12 cellular contexts compared by ENCODE assay signal in genomic region chr4:26130173-26130572, GRCh38.
DNase-seq lines count a peak whose midpoint lies in the region; ATAC-seq and TF ChIP-seq lines count a peak whose summit lies in the region.
"Had no signal": no experiment of that assay in that cellular context is flagged by ENCODE, and none has a peak within 500 bp of the region (broad histone marks: within the 10 kb centered on the region; RNA-seq: fewer than 3 reads in every experiment).

No MANE protein-coding gene starts in this region.

- H3K9me2 ChIP-seq in MM.1S (replicated peaks; ENCODE audit: insufficient read depth, low read length) = no peaks in the 10 kb centered on the region

- no peaks in the 10 kb centered on the region for H3K36me3 ChIP-seq in MM.1S (replicated peaks; ENCODE audit: insufficient read depth, low read length)

- no peak overlapping the region for H3K4me2 ChIP-seq in MM.1S (ENCODE audit: low read depth, low read length)

- H3K27me3 ChIP-seq in MM.1S (replicated peaks; ENCODE audit: insufficient read depth, low read length) = no peaks in the 10 kb centered on the region

- ATAC-seq in GM21528 (IDR thresholded peaks at IDR 0.05; ENCODE audit: low FRiP score, unreplicated experiment) (peak; percentile 62), HG03159 (IDR thresholded peaks at IDR 0.05; ENCODE audit: unreplicated experiment) (peak; percentile 64)
- peak; percentile 55 for ATAC-seq in stimulated activated naive CD8-positive, alpha-beta T cell treated with anti-CD3 and anti-CD28 coated beads, Interleukin-15, Interleukin-2, amounts not matched to agents 100 U/mL and 50 U/mL, for 24 hours
- ATAC-seq: PC-3 had no signal

- no peaks in the 10 kb centered on the region for H3K4me1 ChIP-seq in MM.1S (ENCODE audit: low read length)

- no peaks in the 10 kb centered on the region for H3K9me3 ChIP-seq in MM.1S (replicated peaks; ENCODE audit: insufficient read depth, low read length)

- H3K27ac ChIP-seq in MM.1S (ENCODE audit: low read length) = no peak overlapping the region

- no peak overlapping the region for H3K4me3 ChIP-seq in MM.1S (ENCODE audit: low read length)

- no peak for TF ChIP-seq CTCF in MM.1S (IDR thresholded peaks at IDR 0.05; ENCODE audit: low read length)

- DNase-seq in stimulated activated CD4-positive, alpha-beta T cell treated with anti-CD3 and anti-CD28 coated beads, Interleukin-1b, Interleukin-23, amount 100 ng/mL, for 48 hours = peak; percentile 23
- DNase-seq in stimulated activated CD4-positive, alpha-beta T cell treated with anti-CD3 and anti-CD28 coated beads, Interleukin-4, amount 100 ng/mL, for 4 hours = no peak
- no peak for DNase-seq in stimulated activated naive CD8-positive, alpha-beta T cell treated with anti-CD3 and anti-CD28 coated beads, Interleukin-15, Interleukin-2, amounts not matched to agents 100 U/mL and 50 U/mL, for 24 hours
- DNase-seq in putamen (ENCODE audit: low spot score) (no peak), MM.1S (no peak), NCI-H2029 (lab: John Stamatoyannopoulos, UW) (no peak)
- DNase-seq: cerebellar nuclear complex, glutamatergic neuron, Karpas-422, PC-3 had no signal

- H3K9ac ChIP-seq in MM.1S (ENCODE audit: low read length) = no peak overlapping the region

- no peaks in the 10 kb centered on the region for H3F3A ChIP-seq in MM.1S (ENCODE audit: insufficient read depth, low read length)

- no peaks in the 10 kb centered on the region for H4K20me1 ChIP-seq in MM.1S (ENCODE audit: insufficient read depth, low read length)

- no peak overlapping the region for H2AFZ ChIP-seq in MM.1S (ENCODE audit: low read length)

- H3K79me2 ChIP-seq in MM.1S (ENCODE audit: low read length) = no peaks in the 10 kb centered on the region
